In the genomic region with DNA sequence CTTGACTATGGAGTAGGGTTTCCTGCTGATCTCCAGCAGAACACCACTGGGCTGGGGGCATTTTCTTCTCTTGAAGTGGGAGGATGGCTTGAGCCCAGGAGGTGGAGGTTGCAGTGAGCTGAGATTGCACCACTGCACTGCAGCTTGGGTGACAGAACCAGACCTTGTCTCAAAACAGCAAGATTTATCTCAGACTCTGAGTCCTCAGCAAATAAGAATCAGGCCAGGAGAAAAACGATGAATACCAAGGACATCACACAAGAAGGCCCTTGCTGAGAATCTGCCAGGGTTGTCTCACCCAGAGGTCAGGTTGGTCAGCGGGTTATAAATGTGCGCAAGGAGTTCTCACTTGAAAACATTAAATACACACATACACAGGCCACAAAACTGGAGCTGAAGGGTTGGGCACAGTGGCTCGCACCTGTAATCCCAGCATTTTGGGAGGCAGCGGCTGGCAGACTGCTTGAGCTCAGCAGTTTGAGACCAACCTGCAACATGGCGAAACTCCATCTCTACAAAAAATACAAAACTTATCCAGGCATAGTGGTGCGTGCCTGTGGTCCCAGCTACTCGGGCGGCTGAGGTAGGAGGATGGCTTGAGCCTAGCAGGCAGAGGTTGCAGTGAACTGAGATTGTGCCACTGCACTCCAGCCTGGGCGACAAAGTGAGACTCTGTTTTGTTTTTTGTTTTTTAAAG, we compare ENCODE assay signal across 17 cellular contexts.
"Had no signal": no experiment of that assay in that cellular context is flagged by ENCODE, and none has a peak within 500 bp of the region (broad histone marks: within the 10 kb centered on the region; RNA-seq: fewer than 3 reads in every experiment).

No MANE protein-coding gene starts in this region.

- H3K27me3 ChIP-seq: foreskin keratinocyte, tibial nerve, vagina had no signal

- H3K36me3 Mint-ChIP-seq: naive B cell had no signal

- ATAC-seq: activated naive CD8-positive, alpha-beta T cell treated with anti-CD3 and anti-CD28 coated beads, Interleukin-2, amount 50 U/mL, for 24 hours; activated T-helper 17 cell treated with anti-CD3 and anti-CD28 coated beads, Interleukin-2, amount 50 U/mL, for 72 hours; foreskin keratinocyte; left colon; SK-N-SH treated with all-trans-retinoic acid at 6 μM for 48 hours had no signal

- H3K9me3 Mint-ChIP-seq: activated naive CD4-positive, alpha-beta T cell treated with anti-CD3 and anti-CD28 coated beads for 36 hours; activated naive CD8-positive, alpha-beta T cell treated with anti-CD3 and anti-CD28 coated beads, Interleukin-2, amount 50 U/mL, for 24 hours; activated T-helper 17 cell treated with anti-CD3 and anti-CD28 coated beads, Interleukin-2, amount 50 U/mL, for 72 hours; naive B cell had no signal

- H3K27ac ChIP-seq: foreskin keratinocyte, tibial nerve, vagina had no signal

- DNase-seq: activated CD4-positive, CD25-positive, alpha-beta regulatory T cell treated with anti-CD3 and anti-CD28 coated beads, Interleukin-2, amount 50 U/mL, for 72 hours; activated naive CD4-positive, alpha-beta T cell treated with anti-CD3 and anti-CD28 coated beads for 36 hours; activated naive CD8-positive, alpha-beta T cell treated with anti-CD3 and anti-CD28 coated beads, Interleukin-2, amount 50 U/mL, for 24 hours; caudate nucleus; foreskin keratinocyte; left colon; mammary epithelial cell; naive B cell; stimulated activated CD4-positive, alpha-beta T cell treated with anti-CD3 and anti-CD28 coated beads, Interleukin-12 subunit alpha, Interleukin-12 subunit beta, amount 100 ng/mL, for 4 hours; stimulated activated CD4-positive, alpha-beta T cell treated with anti-CD3 and anti-CD28 coated beads, Interleukin-2, amount 100 ng/mL, for 24 hours; T-helper 1 cell had no signal

- H3K27ac Mint-ChIP-seq: activated naive CD4-positive, alpha-beta T cell treated with anti-CD3 and anti-CD28 coated beads for 36 hours; activated naive CD8-positive, alpha-beta T cell treated with anti-CD3 and anti-CD28 coated beads, Interleukin-2, amount 50 U/mL, for 24 hours; activated T-helper 17 cell treated with anti-CD3 and anti-CD28 coated beads, Interleukin-2, amount 50 U/mL, for 72 hours; progenitor cell of endocrine pancreas had no signal

- H3K9me3 ChIP-seq: tibial nerve, vagina had no signal

- H3K4me1 Mint-ChIP-seq: activated T-helper 17 cell treated with anti-CD3 and anti-CD28 coated beads, Interleukin-2, amount 50 U/mL, for 72 hours had no signal

- H3K27me3 Mint-ChIP-seq: activated naive CD8-positive, alpha-beta T cell treated with anti-CD3 and anti-CD28 coated beads, Interleukin-2, amount 50 U/mL, for 24 hours; activated T-helper 17 cell treated with anti-CD3 and anti-CD28 coated beads, Interleukin-2, amount 50 U/mL, for 72 hours; progenitor cell of endocrine pancreas had no signal

- H3K4me3 ChIP-seq: coronary artery, tibial nerve, vagina had no signal

- H3K36me3 ChIP-seq: tibial nerve, vagina had no signal

- H3K4me3 Mint-ChIP-seq: activated naive CD4-positive, alpha-beta T cell treated with anti-CD3 and anti-CD28 coated beads for 36 hours; activated naive CD8-positive, alpha-beta T cell treated with anti-CD3 and anti-CD28 coated beads, Interleukin-2, amount 50 U/mL, for 24 hours; activated T-helper 17 cell treated with anti-CD3 and anti-CD28 coated beads, Interleukin-2, amount 50 U/mL, for 72 hours; naive B cell had no signal
